26 cellular contexts compared by ENCODE assay signal in the genomic region with DNA sequence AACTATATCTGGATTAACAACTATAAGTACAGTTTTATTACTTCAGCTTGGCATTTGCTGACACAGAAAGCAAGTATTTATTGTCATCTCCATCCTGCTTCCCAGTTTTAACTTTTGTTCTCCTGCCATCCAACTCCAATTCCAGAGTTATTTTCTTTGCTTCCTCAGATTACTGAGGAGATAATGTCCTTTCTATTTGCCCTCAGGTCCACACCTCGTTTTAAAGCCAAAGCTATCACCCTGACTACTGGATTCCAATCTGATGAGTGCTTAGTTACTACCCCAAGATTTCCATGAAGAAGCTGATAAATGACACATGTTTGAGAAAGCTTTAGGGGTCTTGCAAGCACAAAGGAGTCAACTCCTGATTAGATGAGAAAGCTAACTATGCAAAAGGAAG. TPM values are rescaled to one million over a fixed set of nuclear protein-coding genes. Genes with fewer than 3 reads are reported as not detected.
DNase-seq lines count a peak whose midpoint lies in the region; ATAC-seq and TF ChIP-seq lines count a peak whose summit lies in the region.
"Had no signal": no experiment of that assay in that cellular context is flagged by ENCODE, and none has a peak within 500 bp of the region (broad histone marks: within the 10 kb centered on the region; RNA-seq: fewer than 3 reads in every experiment).

No MANE protein-coding gene starts in this region.

- no peaks in the 10 kb centered on the region for H3K79me2 ChIP-seq in Loucy (ENCODE audit: insufficient read depth, low read length)

- intact Hi-C loops in left colon (cut with DNase I, micrococcal nuclease), result no loop called here

- H3K9me3 Mint-ChIP-seq in naive thymus-derived CD8-positive, alpha-beta T cell, result peaks cover 0 to 2% (median 0%) of the 10 kb centered on the region in 9 donors
- H3K9me3 Mint-ChIP-seq: activated B cell treated with CpG ODN at 0.5 μM for 24 hours; nephron; stimulated activated effector memory CD8-positive, alpha-beta T cell treated with anti-CD3 and anti-CD28 coated beads, Interleukin-12 subunit alpha, Interleukin-12 subunit beta, amount 100 ng/mL, for 72 hours; T-helper 2 cell treated with Interferon-gamma antibody and Interleukin-4, amounts not matched to agents 5 μg/mL and 100 μg/mL, for 36 hours had no signal

- no peak overlapping the region for H3K4me3 Mint-ChIP-seq in naive thymus-derived CD8-positive, alpha-beta T cell
- H3K4me3 Mint-ChIP-seq: activated B cell treated with CpG ODN at 0.5 μM for 24 hours; activated CD8-positive, alpha-beta T cell treated with anti-CD3 and anti-CD28 coated beads, Interleukin-2, amount 10 ng/mL, durations not matched to agents 7 days and 5 days; CD4-positive, CD25-positive, alpha-beta regulatory T cell; nephron; stimulated activated effector memory CD8-positive, alpha-beta T cell treated with anti-CD3 and anti-CD28 coated beads, Interleukin-12 subunit alpha, Interleukin-12 subunit beta, amount 100 ng/mL, for 72 hours; T-helper 2 cell treated with Interferon-gamma antibody and Interleukin-4, amounts not matched to agents 5 μg/mL and 100 μg/mL, for 36 hours had no signal

- no peaks in the 10 kb centered on the region for H3F3A ChIP-seq in Loucy (ENCODE audit: low read depth)

- TF ChIP-seq CTCF in Loucy (conservative IDR thresholded peaks at IDR 0.05; ENCODE audit: low read length), result no peak

- H3K27me3 Mint-ChIP-seq in naive thymus-derived CD8-positive, alpha-beta T cell, result peaks cover 17 to 27% (median 22%) of the 10 kb centered on the region in 5 donors

- H3K36me3 Mint-ChIP-seq in naive thymus-derived CD8-positive, alpha-beta T cell, result no peaks in the 10 kb centered on the region
- H3K36me3 Mint-ChIP-seq: CD4-positive, CD25-positive, alpha-beta regulatory T cell; stimulated activated effector memory CD8-positive, alpha-beta T cell treated with anti-CD3 and anti-CD28 coated beads, Interleukin-12 subunit alpha, Interleukin-12 subunit beta, amount 100 ng/mL, for 72 hours had no signal

- H4K20me1 ChIP-seq in Loucy (ENCODE audit: insufficient read depth, low read length, poor library complexity, severe bottlenecking), result no peaks in the 10 kb centered on the region

- no peak overlapping the region for H3K4me3 ChIP-seq in Loucy (ENCODE audit: low read length, poor library complexity, severe bottlenecking)
- H3K4me3 ChIP-seq in mesodermal cell (ENCODE audit: extremely low read depth, insufficient read depth, low read length, poor library complexity, severe bottlenecking), result no peak overlapping the region
- H3K4me3 ChIP-seq: SJSA1, testis had no signal

- no peak overlapping the region for H3K4me2 ChIP-seq in Loucy (ENCODE audit: low read depth, low read length, poor library complexity, severe bottlenecking)

- H3K36me3 ChIP-seq in Loucy (ENCODE audit: insufficient read depth, low read length) (no peaks in the 10 kb centered on the region), mesodermal cell (ENCODE audit: control insufficient read depth, insufficient read depth, low read length) (no peaks in the 10 kb centered on the region)
- H3K36me3 ChIP-seq: SJSA1 had no signal

- no peak for ATAC-seq in left colon
- ATAC-seq in naive thymus-derived CD8-positive, alpha-beta T cell, result no peak
- ATAC-seq: activated CD8-positive, alpha-beta T cell treated with anti-CD3 and anti-CD28 coated beads, Interleukin-2, amount 10 ng/mL, durations not matched to agents 7 days and 5 days; stimulated activated effector memory CD8-positive, alpha-beta T cell treated with anti-CD3 and anti-CD28 coated beads, Interleukin-12 subunit alpha, Interleukin-12 subunit beta, amount 100 ng/mL, for 72 hours had no signal

- POLR2A ChIA-PET in naive thymus-derived CD8-positive, alpha-beta T cell (lab: Charles Lee), result no interaction called here

- peak overlapping the region; percentile 68 for H3K27ac ChIP-seq in mesodermal cell (ENCODE audit: low read depth, low read length, severe bottlenecking)
- H3K27ac ChIP-seq: SJSA1, testis had no signal

- no peaks in the 10 kb centered on the region for H3K9me2 ChIP-seq in Loucy (replicated peaks; ENCODE audit: low read depth, low read length)

- WGBS in mesodermal cell (ENCODE audit: insufficient coverage in 2 of 2), 2 experiments, result 40% methylated on average over 1 of the region's 1 CpG; no CpG with 5 or more reads in 1 of the 2 experiments

- no peaks in the 10 kb centered on the region for H3K9me3 ChIP-seq in Loucy (ENCODE audit: insufficient read depth, low read depth, low read length)
- H3K9me3 ChIP-seq in mesodermal cell (ENCODE audit: control insufficient read depth, low read length), result no peaks in the 10 kb centered on the region
- H3K9me3 ChIP-seq: SJSA1, testis had no signal

- DNase-seq in EL (peak; percentile 89), amniotic epithelial cell (ENCODE audit: low read depth) (peak; percentile 54), AML-193 (lab: John Stamatoyannopoulos, UW) (no peak), left colon (no peak)
- no peak for DNase-seq in NK-92 treated with Interleukin-12 subunit alpha and Interleukin-12 subunit beta, amount 100 ng/mL, for 24 hours (lab: John Stamatoyannopoulos, UW)
- no peak for DNase-seq in naive thymus-derived CD8-positive, alpha-beta T cell
- DNase-seq: activated B cell treated with CpG ODN at 0.5 μM for 24 hours; activated CD8-positive, alpha-beta T cell treated with anti-CD3 and anti-CD28 coated beads, Interleukin-2, amount 10 ng/mL, durations not matched to agents 7 days and 5 days; activated naive CD4-positive, alpha-beta T cell treated with Interleukin-2 at 50 U/mL for 16 hours; activated T-cell treated with anti-CD3 and anti-CD28 coated beads, Interleukin-2, amount 50 U/mL, for 1 hour; amygdala; CD4-positive, CD25-positive, alpha-beta regulatory T cell; NCI-H1436; NCI-H2171; NCI-H748 treated with DMSO at 0.1 percent for 48 hours; OCI-M1; testis had no signal

- H3K9ac ChIP-seq in Loucy (ENCODE audit: low read depth, low read length, poor library complexity, severe bottlenecking), result no peak overlapping the region

- H3K4me1 Mint-ChIP-seq in naive thymus-derived CD8-positive, alpha-beta T cell, result no peaks in the 10 kb centered on the region
- H3K4me1 Mint-ChIP-seq: activated B cell treated with CpG ODN at 0.5 μM for 24 hours; CD4-positive, CD25-positive, alpha-beta regulatory T cell; nephron; stimulated activated effector memory CD8-positive, alpha-beta T cell treated with anti-CD3 and anti-CD28 coated beads, Interleukin-12 subunit alpha, Interleukin-12 subunit beta, amount 100 ng/mL, for 72 hours had no signal

- no peaks in the 10 kb centered on the region for H3K27me3 ChIP-seq in Loucy (ENCODE audit: insufficient read depth, low read length, poor library complexity, severe bottlenecking)
- H3K27me3 ChIP-seq: testis had no signal

- H2AFZ ChIP-seq in Loucy (ENCODE audit: low read length), result peak overlapping the region; percentile 53

- H3K4me1 ChIP-seq in Loucy (ENCODE audit: insufficient read depth, low read length, poor library complexity, severe bottlenecking) (peaks cover 25% of the 10 kb centered on the region), mesodermal cell (ENCODE audit: control insufficient read depth, insufficient read depth, low read length, poor library complexity, severe bottlenecking) (peaks cover 37% of the 10 kb centered on the region)
- H3K4me1 ChIP-seq: SJSA1, testis had no signal

- H3K27ac Mint-ChIP-seq in naive thymus-derived CD8-positive, alpha-beta T cell, result no peak overlapping the region
- H3K27ac Mint-ChIP-seq: activated B cell treated with CpG ODN at 0.5 μM for 24 hours; activated CD8-positive, alpha-beta T cell treated with anti-CD3 and anti-CD28 coated beads, Interleukin-2, amount 10 ng/mL, durations not matched to agents 7 days and 5 days; CD4-positive, CD25-positive, alpha-beta regulatory T cell; nephron; stimulated activated effector memory CD8-positive, alpha-beta T cell treated with anti-CD3 and anti-CD28 coated beads, Interleukin-12 subunit alpha, Interleukin-12 subunit beta, amount 100 ng/mL, for 72 hours; T-helper 2 cell treated with Interferon-gamma antibody and Interleukin-4, amounts not matched to agents 5 μg/mL and 100 μg/mL, for 36 hours had no signal

RNA-seq across cellular contexts. Expression of a gene that starts 25.2 kb away (rescaled TPM):
- 1.5 TPM for polyA plus RNA-seq in mesodermal cell (2013, experiment 1 of 2)
- 1.6 TPM for polyA plus RNA-seq in mesodermal cell (2013, experiment 2 of 2)
- total RNA-seq in left colon, result 10 to 100 TPM; 16.9 to 19.2 TPM
- total RNA-seq in naive thymus-derived CD8-positive, alpha-beta T cell, result not detected
- not detected for polyA plus RNA-seq in naive thymus-derived CD8-positive, alpha-beta T cell
- total RNA-seq: activated CD8-positive, alpha-beta T cell treated with anti-CD3 and anti-CD28 coated beads, Interleukin-2, amount 10 ng/mL, durations not matched to agents 7 days and 5 days; CD4-positive, CD25-positive, alpha-beta regulatory T cell; dermis microvascular lymphatic vessel endothelial cell; fibroblast of villous mesenchyme; H4; SJSA1 had no signal
- polyA plus RNA-seq: CD4-positive, CD25-positive, alpha-beta regulatory T cell had no signal

RNA-seq across cellular contexts. Expression of a gene that starts 58.5 kb away (rescaled TPM):
- 21.6 TPM for polyA plus RNA-seq in mesodermal cell (2013, experiment 1 of 2)
- polyA plus RNA-seq in mesodermal cell (2013, experiment 2 of 2), result 20.0 TPM
- total RNA-seq in left colon, result 1 to 10 TPM; 3.2 to 7.5 TPM
- not detected for total RNA-seq in naive thymus-derived CD8-positive, alpha-beta T cell
- polyA plus RNA-seq in naive thymus-derived CD8-positive, alpha-beta T cell, result not detected
- total RNA-seq: activated CD8-positive, alpha-beta T cell treated with anti-CD3 and anti-CD28 coated beads, Interleukin-2, amount 10 ng/mL, durations not matched to agents 7 days and 5 days; CD4-positive, CD25-positive, alpha-beta regulatory T cell; dermis microvascular lymphatic vessel endothelial cell; fibroblast of villous mesenchyme; SJSA1 had no signal
- polyA plus RNA-seq: CD4-positive, CD25-positive, alpha-beta regulatory T cell had no signal

Comparison
In these comparisons a context has a peak if more than half of its experiments do, and no peak if none do; other contexts are left out.
1. DNase-seq: peak in EL (single experiment) and amniotic epithelial cell (single experiment); none in AML-193 (0 of 2), left colon (0 of 2), NK-92 treated with Interleukin-12 subunit alpha and Interleukin-12 subunit beta, amount 100 ng/mL, for 24 hours (single experiment) and naive thymus-derived CD8-positive, alpha-beta T cell (0 of 10).
2. RNA of a gene that starts 25.2 kb away (total RNA-seq): 16.9 to 19.2 TPM in left colon; not detected in naive thymus-derived CD8-positive, alpha-beta T cell; every median in the first group is over 10 times any median in the second.
3. RNA of a gene that starts 58.5 kb away (total RNA-seq): 3.2 to 7.5 TPM in left colon; not detected in naive thymus-derived CD8-positive, alpha-beta T cell; every median in the first group is over 4 times any median in the second.